In genomic region chr12:46237381-46238045, GRCh38 we compare ENCODE assay signal across 22 cellular contexts. TPM values are rescaled to one million over a fixed set of nuclear protein-coding genes. Genes with fewer than 3 reads are reported as not detected.
A peak's percentile ranks its signal among the peaks of the same experiment; 100 is the strongest.
DNase-seq lines count a peak whose midpoint lies in the region; ATAC-seq and TF ChIP-seq lines count a peak whose summit lies in the region.
"Had no signal": no experiment of that assay in that cellular context is flagged by ENCODE, and none has a peak within 500 bp of the region (broad histone marks: within the 10 kb centered on the region; RNA-seq: fewer than 3 reads in every experiment).

No MANE protein-coding gene starts in this region.

- no peak overlapping the region for H3K4me3 ChIP-seq in CD4-positive, alpha-beta memory T cell (ENCODE audit: low read length in 2 of 2)
- no peak overlapping the region for H3K4me3 ChIP-seq in ovary
- H3K4me3 ChIP-seq: body of pancreas, dorsolateral prefrontal cortex, gastroesophageal sphincter, hepatocyte, prostate gland had no signal

- CTCF ChIA-PET in CD4-positive, alpha-beta memory T cell (lab: Charles Lee; ENCODE audit: partially characterized antibody) = interaction anchor here (1.5 kb wide), 1 partner anchor 21 kb away, joined by 3 read pairs; no protein-coding TSS in a partner anchor

- peaks cover 77% of the 10 kb centered on the region for H3K4me1 ChIP-seq in CD4-positive, alpha-beta memory T cell (ENCODE audit: insufficient read depth, low read length)
- H3K4me1 ChIP-seq in ovary (ENCODE audit: insufficient read depth) = no peaks in the 10 kb centered on the region
- H3K4me1 ChIP-seq: prostate gland had no signal

- peak overlapping the region in 6 of 7 donors; percentile 13 to 86 (median 72) for H3K27ac Mint-ChIP-seq in CD4-positive, alpha-beta memory T cell
- H3K27ac Mint-ChIP-seq in T-helper 17 cell (peak overlapping the region; percentile 68), memory B cell (peak overlapping the region; percentile 24)
- H3K27ac Mint-ChIP-seq: activated CD4-positive, alpha-beta T cell treated with anti-CD3 and anti-CD28 coated beads, Interleukin-2, amount 10 ng/mL, durations not matched to agents 24 days and 14 days; activated T-helper 1 cell treated with anti-CD3 and anti-CD28 coated beads, Interleukin-12 subunit alpha, Interleukin-12 subunit beta, Interleukin-2, Interleukin-4 antibody, amounts not matched to agents 30 ng/mL and 10 ng/mL and 1 ng/mL, durations not matched to agents 14 hours and 24 hours and 36 hours; stimulated activated memory B cell treated with anti-CD40 and anti-IgM and Interleukin-4, amounts not matched to agents 10 μg/mL and 1 μg/mL and 100 μg/mL, for 72 hours had no signal

- intact Hi-C loops in CD4-positive, alpha-beta memory T cell (cut with micrococcal nuclease) = no loop called here
- intact Hi-C loops in ovary (cut with DNase I) = no loop called here

- H3K27ac ChIP-seq in CD4-positive, alpha-beta memory T cell (ENCODE audit: low read depth, low read length) = no peak overlapping the region
- no peak overlapping the region for H3K27ac ChIP-seq in ovary
- H3K27ac ChIP-seq: body of pancreas, dorsolateral prefrontal cortex, gastroesophageal sphincter, hepatocyte, prostate gland had no signal

- H3K27me3 Mint-ChIP-seq in CD4-positive, alpha-beta memory T cell = no peaks in the 10 kb centered on the region
- no peaks in the 10 kb centered on the region for H3K27me3 Mint-ChIP-seq in T-helper 17 cell
- no peaks in the 10 kb centered on the region for H3K27me3 Mint-ChIP-seq in memory B cell
- H3K27me3 Mint-ChIP-seq: activated CD4-positive, alpha-beta T cell treated with anti-CD3 and anti-CD28 coated beads, Interleukin-2, amount 10 ng/mL, durations not matched to agents 24 days and 14 days; stimulated activated memory B cell treated with anti-CD40 and anti-IgM and Interleukin-4, amounts not matched to agents 10 μg/mL and 1 μg/mL and 100 μg/mL, for 72 hours had no signal

- DNase-seq in CD1c-positive myeloid dendritic cell (ENCODE audit: extremely low spot score) (peak; percentile 85), T-helper 17 cell (no peak), memory B cell (ENCODE audit: low spot score in 2 of 2) (no peak), NCI-H226 (no peak), ovary (no peak), 8988T (no peak)
- no peak for DNase-seq in CD4-positive, alpha-beta memory T cell
- DNase-seq: activated CD4-positive, alpha-beta T cell treated with anti-CD3 and anti-CD28 coated beads, Interleukin-2, amount 10 ng/mL, durations not matched to agents 24 days and 14 days; body of pancreas; DMS153; dorsolateral prefrontal cortex; H7; mesenchymal stem cell; NCI-H1417 treated with DMSO at 0.1 percent for 48 hours; NCI-H2081 treated with DMSO at 0.1 percent for 48 hours; SK-N-SH; stimulated activated CD4-positive, alpha-beta T cell treated with anti-CD3 and anti-CD28 coated beads, Interleukin-4, amount 100 ng/mL, for 4 hours had no signal

- ATAC-seq in T-helper 17 cell = no peak
- ATAC-seq in memory B cell (ENCODE audit: low read depth) = peak; percentile 49
- ATAC-seq: body of pancreas; gastroesophageal sphincter; stimulated activated memory B cell treated with anti-CD40 and anti-IgM and Interleukin-4, amounts not matched to agents 10 μg/mL and 1 μg/mL and 100 μg/mL, for 72 hours had no signal

- no peak for TF ChIP-seq POLR2A in ovary (IDR thresholded peaks at IDR 0.05)

- H3K9me3 Mint-ChIP-seq in CD4-positive, alpha-beta memory T cell = no peaks in the 10 kb centered on the region
- H3K9me3 Mint-ChIP-seq in memory B cell = no peaks in the 10 kb centered on the region
- H3K9me3 Mint-ChIP-seq: activated T-helper 1 cell treated with anti-CD3 and anti-CD28 coated beads, Interleukin-12 subunit alpha, Interleukin-12 subunit beta, Interleukin-2, Interleukin-4 antibody, amounts not matched to agents 30 ng/mL and 10 ng/mL and 1 ng/mL, durations not matched to agents 14 hours and 24 hours and 36 hours; stimulated activated memory B cell treated with anti-CD40 and anti-IgM and Interleukin-4, amounts not matched to agents 10 μg/mL and 1 μg/mL and 100 μg/mL, for 72 hours had no signal

- WGBS in ovary, 3 donors = 95 to 97% (median 96%) methylated on average over 3 of the region's 3 CpGs

- TF ChIP-seq EP300 in ovary (IDR thresholded peaks at IDR 0.05) = no peak

- POLR2A ChIA-PET in CD4-positive, alpha-beta memory T cell (lab: Charles Lee; ENCODE audit: partially characterized antibody) = interaction anchor here (0.5 to 2.6 kb wide), 5 partner anchors 19 to 32 kb away, joined by 3 to 12 read pairs (median 4); partner anchors contain the start of gene SLC38A1

- peak overlapping the region in 2 of 8 donors; percentile 9 to 23 for H3K4me3 Mint-ChIP-seq in CD4-positive, alpha-beta memory T cell
- H3K4me3 Mint-ChIP-seq in T-helper 17 cell (peak overlapping the region; percentile 25), memory B cell (no peak overlapping the region)
- H3K4me3 Mint-ChIP-seq: activated CD4-positive, alpha-beta T cell treated with anti-CD3 and anti-CD28 coated beads, Interleukin-2, amount 10 ng/mL, durations not matched to agents 24 days and 14 days; activated T-helper 1 cell treated with anti-CD3 and anti-CD28 coated beads, Interleukin-12 subunit alpha, Interleukin-12 subunit beta, Interleukin-2, Interleukin-4 antibody, amounts not matched to agents 30 ng/mL and 10 ng/mL and 1 ng/mL, durations not matched to agents 14 hours and 24 hours and 36 hours; stimulated activated memory B cell treated with anti-CD40 and anti-IgM and Interleukin-4, amounts not matched to agents 10 μg/mL and 1 μg/mL and 100 μg/mL, for 72 hours had no signal

- no peaks in the 10 kb centered on the region for H3K27me3 ChIP-seq in CD4-positive, alpha-beta memory T cell (ENCODE audit: insufficient read depth, low read length)
- no peaks in the 10 kb centered on the region for H3K27me3 ChIP-seq in ovary
- H3K27me3 ChIP-seq: body of pancreas, dorsolateral prefrontal cortex, gastroesophageal sphincter, hepatocyte had no signal

- no peaks in the 10 kb centered on the region for H3K9me3 ChIP-seq in CD4-positive, alpha-beta memory T cell (ENCODE audit: control insufficient read depth in 1 of 2, low read length in 2 of 2)
- no peaks in the 10 kb centered on the region for H3K9me3 ChIP-seq in T-helper 17 cell (ENCODE audit: control insufficient read depth, low read length, poor library complexity, severe bottlenecking)
- H3K9me3 ChIP-seq in ovary = no peaks in the 10 kb centered on the region
- H3K9me3 ChIP-seq: body of pancreas, gastroesophageal sphincter, prostate gland, SK-N-SH had no signal

- H3K36me3 ChIP-seq in CD4-positive, alpha-beta memory T cell (ENCODE audit: insufficient read depth, low read length) = peaks cover 34% of the 10 kb centered on the region
- no peaks in the 10 kb centered on the region for H3K36me3 ChIP-seq in ovary
- H3K36me3 ChIP-seq: prostate gland had no signal

- H3K36me3 Mint-ChIP-seq in CD4-positive, alpha-beta memory T cell = peaks cover 68 to 81% of the 10 kb centered on the region in 2 donors
- peaks cover 5% of the 10 kb centered on the region for H3K36me3 Mint-ChIP-seq in T-helper 17 cell (ENCODE audit: low read depth)
- H3K36me3 Mint-ChIP-seq in memory B cell = peaks cover 30% of the 10 kb centered on the region

- TF ChIP-seq CTCF in ovary (IDR thresholded peaks at IDR 0.05) = no peak

- H3K4me1 Mint-ChIP-seq in CD4-positive, alpha-beta memory T cell = peaks cover 53 to 90% (median 73%) of the 10 kb centered on the region in 4 donors
- H3K4me1 Mint-ChIP-seq in T-helper 17 cell (peaks cover 39% of the 10 kb centered on the region), memory B cell (peaks cover 33% of the 10 kb centered on the region)

RNA-seq across cellular contexts. Expression of gene SLC38A1, which starts 31.3 kb away (rescaled TPM):
- total RNA-seq in CD4-positive, alpha-beta memory T cell = 100 to 1,000 TPM; 265 to 272 TPM
- polyA plus RNA-seq in CD4-positive, alpha-beta memory T cell = 100 to 1,000 TPM; 230 to 307 TPM
- total RNA-seq in T-helper 17 cell (100 to 1,000 TPM; 262 to 265 TPM), ovary (10 to 100 TPM; 21.9 to 86.3 (median 28.6) TPM)
- 10 to 100 TPM in 1 of 2 donors, 1 to 10 TPM in 1; 4.6 to 20.4 TPM for polyA plus RNA-seq in ovary
